Comparison of ENCODE assay signal across 1 cellular context in genomic region chr2:124880995-124881394, GRCh38.
TF ChIP-seq lines count a peak whose summit lies in the region.

No MANE protein-coding gene starts in this region.

TF ChIP-seq in H1, 55 proteins besides CTCF, POLR2A, EP300 and RAD21:
- TF ChIP-seq GABPA (IDR thresholded peaks at IDR 0.05; ENCODE audit: borderline replicate concordance, insufficient read depth, low read length) = no peak
- TF ChIP-seq RNF2 (IDR thresholded peaks at IDR 0.05; ENCODE audit: borderline replicate concordance, low read depth, low read length, missing control alignments, poor library complexity, severe bottlenecking) = no peak
- no peak for TF ChIP-seq ATF2 (IDR thresholded peaks at IDR 0.05; ENCODE audit: low read length)
- no peak for TF ChIP-seq ATF3 (IDR thresholded peaks at IDR 0.05; ENCODE audit: insufficient read depth, low read depth, low read length)
- no peak for TF ChIP-seq TAF1 (IDR thresholded peaks at IDR 0.05; ENCODE audit: low read depth, low read length)
- TF ChIP-seq MAFK (IDR thresholded peaks at IDR 0.05; ENCODE audit: low read depth, low read length) = no peak
- TF ChIP-seq CHD1 (IDR thresholded peaks at IDR 0.05; ENCODE audit: low read depth, low read length) = no peak
- no peak for TF ChIP-seq HDAC6 (IDR thresholded peaks at IDR 0.05; ENCODE audit: low read depth, low read length)
- no peak for TF ChIP-seq YY1 (IDR thresholded peaks at IDR 0.05; ENCODE audit: low read depth, low read length)
- TF ChIP-seq CHD7 (IDR thresholded peaks at IDR 0.05; ENCODE audit: insufficient replicate concordance, low read length) = no peak
- TF ChIP-seq PHF8 (conservative IDR thresholded peaks at IDR 0.05; ENCODE audit: low read depth, low read length) = no peak
- no peak for TF ChIP-seq SIX5 (IDR thresholded peaks at IDR 0.05; ENCODE audit: low read depth, low read length)
- no peak for TF ChIP-seq KDM4A (IDR thresholded peaks at IDR 0.05; ENCODE audit: low read depth, low read length, severe bottlenecking)
- no peak for TF ChIP-seq NANOG (IDR thresholded peaks at IDR 0.05; ENCODE audit: insufficient read depth, low read depth, low read length, poor library complexity, severe bottlenecking)
- TF ChIP-seq E2F6 (IDR thresholded peaks at IDR 0.05) = no peak
- TF ChIP-seq JUN (IDR thresholded peaks at IDR 0.05; ENCODE audit: low read depth, low read length) = no peak
- TF ChIP-seq SIRT6 (IDR thresholded peaks at IDR 0.05; ENCODE audit: low read length) = no peak
- TF ChIP-seq SRF (IDR thresholded peaks at IDR 0.05; ENCODE audit: low read depth, low read length) = no peak
TF ChIP-seq in H1: peak in this region for 0.
